9 cellular contexts compared by ENCODE assay signal in the genomic region with DNA sequence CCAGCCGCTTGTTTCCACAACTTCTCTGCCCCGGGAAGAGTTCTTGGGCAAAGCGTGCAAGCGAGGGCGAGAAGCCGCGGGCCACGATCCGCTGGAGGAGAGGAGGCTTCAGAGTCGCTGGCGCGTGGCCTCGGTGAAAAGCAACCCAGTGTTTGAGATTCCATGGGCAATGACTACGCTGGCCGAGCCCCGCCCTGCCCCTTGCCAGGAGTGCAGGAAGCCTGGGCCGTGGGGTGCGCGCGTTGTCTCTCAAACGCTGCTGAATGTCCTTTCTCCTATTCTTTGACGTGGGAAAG. TPM values are rescaled to one million over a fixed set of nuclear protein-coding genes. Genes with fewer than 3 reads are reported as not detected.
DNase-seq lines count a peak whose midpoint lies in the region; ATAC-seq, FAIRE-seq and TF ChIP-seq lines count a peak whose summit lies in the region.
"Had no signal": no experiment of that assay in that cellular context is flagged by ENCODE, and none has a peak within 500 bp of the region (broad histone marks: within the 10 kb centered on the region; RNA-seq: fewer than 3 reads in every experiment).

No MANE protein-coding gene starts in this region.

- no peaks in the 10 kb centered on the region for H3K36me3 Mint-ChIP-seq in astrocyte (ENCODE audit: low read depth, unreplicated experiment)

- no peaks in the 10 kb centered on the region for H3K9me3 Mint-ChIP-seq in astrocyte (ENCODE audit: unreplicated experiment)

- peaks cover 5% of the 10 kb centered on the region for H3K4me1 ChIP-seq in cardiac muscle cell (ENCODE audit: low read depth)
- H3K4me1 ChIP-seq in astrocyte (ENCODE audit: insufficient read depth, low read length) = peaks cover 4% of the 10 kb centered on the region
- peaks cover 12% of the 10 kb centered on the region for H3K4me1 ChIP-seq in testis

- H3K4me2 ChIP-seq in astrocyte (ENCODE audit: low read length) = peak overlapping the region; percentile 88

- no peak for FAIRE-seq in astrocyte (lab: Jason Lieb, UNC)

- WGBS in testis, 2 donors = 9 to 11% methylated on average over 22 of the region's 22 CpGs

- no peaks in the 10 kb centered on the region for H3K4me1 Mint-ChIP-seq in astrocyte (ENCODE audit: low read depth, unreplicated experiment)

- no peak overlapping the region for H3K27ac Mint-ChIP-seq in astrocyte (ENCODE audit: unreplicated experiment)

- H3K9me3 ChIP-seq in cardiac muscle cell (ENCODE audit: low read depth) (no peaks in the 10 kb centered on the region), astrocyte (ENCODE audit: insufficient read depth, low read depth, low read length) (no peaks in the 10 kb centered on the region), testis (no peaks in the 10 kb centered on the region)

- H3K79me2 ChIP-seq in astrocyte (ENCODE audit: insufficient read depth, low read length) = no peaks in the 10 kb centered on the region

- H3K27me3 Mint-ChIP-seq in astrocyte (ENCODE audit: low read depth, unreplicated experiment) = peaks cover 42% of the 10 kb centered on the region

- H4K20me1 ChIP-seq in astrocyte (ENCODE audit: insufficient read depth, low read length) = no peaks in the 10 kb centered on the region

- peak overlapping the region; percentile 64 for H3K9ac ChIP-seq in astrocyte (ENCODE audit: low read length)

- no peak for TF ChIP-seq POLR2A in testis (IDR thresholded peaks at IDR 0.05)

- DNase-seq in cardiac muscle cell (ENCODE audit: low read depth in 1 of 2, low spot score in 1 of 2) (peak in 1 of 2 donors; percentile 29), Right ventricle myocardium inferior (ENCODE audit: missing footprints) (no peak), astrocyte (ENCODE audit: low read depth) (peak; percentile 2), iris pigment epithelial cell (ENCODE audit: low read depth) (peak; percentile 14), testis (peak; percentile 32), NCI-H446 (lab: John Stamatoyannopoulos, UW) (no peak)

- no peak for TF ChIP-seq CTCF in cardiac muscle cell (IDR thresholded peaks at IDR 0.05; ENCODE audit: low read depth, low read length)
- no peak for TF ChIP-seq CTCF in astrocyte (IDR thresholded peaks at IDR 0.05; ENCODE audit: insufficient read depth, low read depth, low read length)
- TF ChIP-seq CTCF in testis (IDR thresholded peaks at IDR 0.05) = no peak

- ATAC-seq in Right ventricle myocardium inferior (no peak), HG03196 (IDR thresholded peaks at IDR 0.05; ENCODE audit: unreplicated experiment) (no peak), GM19351 (IDR thresholded peaks at IDR 0.05; ENCODE audit: unreplicated experiment) (no peak)

- peak overlapping the region; percentile 82 for H3K4me3 Mint-ChIP-seq in astrocyte (ENCODE audit: unreplicated experiment)

- H3K27ac ChIP-seq in cardiac muscle cell (no peak overlapping the region), astrocyte (ENCODE audit: low read depth, low read length) (no peak overlapping the region), testis (peak overlapping the region; percentile 62 to 75)

- peaks cover 6% of the 10 kb centered on the region for H3K27me3 ChIP-seq in cardiac muscle cell
- no peaks in the 10 kb centered on the region for H3K27me3 ChIP-seq in astrocyte (ENCODE audit: insufficient read depth, low read length)
- no peaks in the 10 kb centered on the region for H3K27me3 ChIP-seq in testis

- H3K4me3 ChIP-seq in cardiac muscle cell (peak overlapping the region; percentile 6), astrocyte (ENCODE audit: insufficient read depth, low read depth, low read length) (peak overlapping the region; percentile 56), testis (peak overlapping the region; percentile 54 to 68)

- intact Hi-C loops in Right ventricle myocardium inferior (cut with DNase I) (loop anchor here (5.0 to 10.0 kb wide), 2 partner anchors 78 to 106 kb away; partner anchors contain the start of gene RNF187), testis (cut with DNase I; ENCODE audit: low total_unique reads) (no loop called here)

- H3K36me3 ChIP-seq in cardiac muscle cell (peaks cover 18% of the 10 kb centered on the region), astrocyte (ENCODE audit: insufficient read depth, low read length) (no peaks in the 10 kb centered on the region), testis (ENCODE audit: low read depth, missing control alignments) (no peaks in the 10 kb centered on the region)

- H2AFZ ChIP-seq in astrocyte (ENCODE audit: low read depth, low read length) = peak overlapping the region; percentile 77

RNA-seq across cellular contexts. Expression of gene TRIM11, which starts 27.5 kb away (rescaled TPM):
- 32.4 and 43.2 TPM in 2 replicates for total RNA-seq in cardiac muscle cell
- polyA plus RNA-seq in cardiac muscle cell = 16.4 and 18.5 TPM in 2 replicates
- 7.7 TPM for total RNA-seq in Right ventricle myocardium inferior
- 25.7 and 32.2 TPM in 2 replicates for total RNA-seq in astrocyte
- total RNA-seq in testis = 10 to 100 TPM; 30.1 to 37.8 TPM
- polyA plus RNA-seq in testis (ENCODE audit: insufficient read depth, low read depth, low replicate concordance) = 19.5 TPM

RNA-seq across cellular contexts. Expression of gene TRIM17, which starts 37.5 kb away (rescaled TPM):
- 6.7 and 17.9 TPM in 2 replicates for total RNA-seq in cardiac muscle cell
- 11.8 and 15.0 TPM in 2 replicates for polyA plus RNA-seq in cardiac muscle cell
- total RNA-seq in Right ventricle myocardium inferior = 0.38 TPM
- total RNA-seq in astrocyte = 0.82 and 1.5 TPM in 2 replicates
- 10 to 100 TPM; 21.4 to 33.6 TPM for total RNA-seq in testis
- polyA plus RNA-seq in testis (ENCODE audit: insufficient read depth, low read depth, low replicate concordance) = 37.4 TPM
- polyA plus RNA-seq: aorta had no signal

Comparison
In these comparisons a context has a peak if more than half of its experiments do, and no peak if none do; other contexts are left out.
1. DNase-seq: peak in astrocyte (single experiment), iris pigment epithelial cell (single experiment) and testis (single experiment); none in Right ventricle myocardium inferior (single experiment) and NCI-H446 (0 of 2).
2. H3K27ac ChIP-seq: peak in testis (2 of 2); none in cardiac muscle cell (single experiment) and astrocyte (single experiment).
3. H3K4me3 ChIP-seq: peak in every context shown above with its lines; median percentile 61 in testis; 56 in astrocyte; 6 in cardiac muscle cell.